ENCODE assay signal across 10 cellular contexts in genomic region chr2:85741811-85742507, GRCh38.
DNase-seq lines count a peak whose midpoint lies in the region; ATAC-seq lines count a peak whose summit lies in the region.
"Had no signal": no experiment of that assay in that cellular context is flagged by ENCODE, and none has a peak within 500 bp of the region (broad histone marks: within the 10 kb centered on the region; RNA-seq: fewer than 3 reads in every experiment).

No MANE protein-coding gene starts in this region.

- H3K27ac ChIP-seq in subcutaneous abdominal adipose tissue (ENCODE audit: low read depth, low read length), result peak overlapping the region; percentile 87

- peaks cover 46 to 82% (median 78%) of the 10 kb centered on the region in 5 donors for H3K4me1 ChIP-seq in subcutaneous abdominal adipose tissue (ENCODE audit: control insufficient read depth in 5 of 5, insufficient read depth in 5 of 5, low read length in 5 of 5)

- peak; percentile 99 for DNase-seq in NCI-H1694 treated with DMSO at 0.1 percent for 48 hours (lab: John Stamatoyannopoulos, UW)
- no peak for DNase-seq in NCI-H1694 (lab: John Stamatoyannopoulos, UW)
- DNase-seq in brain pericyte (ENCODE audit: low read depth, low spot score), result peak; percentile 92
- DNase-seq in kidney tubule cell (ENCODE audit: low spot score), result peak; percentile 90
- no peak for DNase-seq in 8988T
- DNase-seq: activated B cell treated with CpG ODN at 0.5 μM for 24 hours; CD4-positive, CD25-positive, alpha-beta regulatory T cell had no signal

- H3K36me3 ChIP-seq in subcutaneous abdominal adipose tissue (ENCODE audit: control insufficient read depth in 5 of 5, insufficient read depth in 5 of 5, low read length in 5 of 5), result no peaks in the 10 kb centered on the region

- no peaks in the 10 kb centered on the region for H3K27me3 ChIP-seq in subcutaneous abdominal adipose tissue (ENCODE audit: control insufficient read depth in 5 of 5, insufficient read depth in 4 of 5, low read length in 5 of 5)

- ATAC-seq in HG03039 (IDR thresholded peaks at IDR 0.05; ENCODE audit: unreplicated experiment) (no peak), GM19023 (IDR thresholded peaks at IDR 0.05; ENCODE audit: unreplicated experiment) (no peak)

- no peaks in the 10 kb centered on the region for H3K9me3 ChIP-seq in subcutaneous abdominal adipose tissue (ENCODE audit: control insufficient read depth in 5 of 5, low read length in 5 of 5)

- peak overlapping the region in 4 of 5 donors; percentile 31 to 61 (median 48) for H3K9ac ChIP-seq in subcutaneous abdominal adipose tissue (ENCODE audit: low read length in 5 of 5)

- H3K4me3 ChIP-seq in subcutaneous abdominal adipose tissue (ENCODE audit: low read depth in 1 of 5, low read length in 5 of 5), result peak overlapping the region in 2 of 5 donors; percentile 3 to 7

Comparison
In these comparisons a context has a peak if more than half of its experiments do, and no peak if none do; other contexts are left out.
1. DNase-seq: peak in NCI-H1694 treated with DMSO at 0.1 percent for 48 hours (single experiment), brain pericyte (single experiment) and kidney tubule cell (single experiment); none in NCI-H1694 (single experiment) and 8988T (single experiment).